27 cellular contexts compared by ENCODE assay signal in genomic region chr6:5412663-5413062, GRCh38.
"Had no signal": no experiment of that assay in that cellular context is flagged by ENCODE, and none has a peak within 500 bp of the region (broad histone marks: within the 10 kb centered on the region; RNA-seq: fewer than 3 reads in every experiment).

No MANE protein-coding gene starts in this region.

- H3K9me3 ChIP-seq: adrenal gland, SJSA1 had no signal

- H3K4me3 ChIP-seq: adrenal gland, SJSA1 had no signal

- H3K27me3 Mint-ChIP-seq: activated naive CD8-positive, alpha-beta T cell treated with anti-CD3 and anti-CD28 coated beads, Interleukin-2, amount 10 ng/mL, durations not matched to agents 7 days and 5 days; central memory CD8-positive, alpha-beta T cell had no signal

- DNase-seq: activated CD4-positive, alpha-beta T cell treated with anti-CD3 and anti-CD28 coated beads for 4 hours; activated CD8-positive, alpha-beta memory T cell treated with anti-CD3 and anti-CD28 coated beads, Interleukin-2, amount 50 U/mL, for 48 hours; activated CD8-positive, alpha-beta T cell treated with anti-CD3 and anti-CD28 coated beads, Interleukin-2, amount 10 ng/mL, durations not matched to agents 7 days and 5 days; activated naive CD4-positive, alpha-beta T cell treated with anti-CD3 and anti-CD28 coated beads, Interleukin-2, amount 50 U/mL, for 16 hours; activated naive CD8-positive, alpha-beta T cell treated with anti-CD3 and anti-CD28 coated beads, Interleukin-2, amount 10 ng/mL, durations not matched to agents 7 days and 5 days; activated T-cell treated with anti-CD3 and anti-CD28 coated beads, Interleukin-2, amount 50 U/mL, for 1 hour; adrenal gland; aorta; Kasumi-1; KBM-7; NCI-H1048; NCI-H1417 treated with DMSO at 0.1 percent for 48 hours; NCI-H1694; NCI-H2029; NCI-H2107; NCI-H2227 treated with DMSO at 0.1 percent for 48 hours; NCI-H446 treated with DMSO at 0.1 percent for 48 hours; NCI-H526 treated with DMSO at 0.1 percent for 48 hours; PC-3; SHP77; SW 1271 had no signal

- H3K9me3 Mint-ChIP-seq: central memory CD8-positive, alpha-beta T cell had no signal

- H3K4me1 Mint-ChIP-seq: activated naive CD8-positive, alpha-beta T cell treated with anti-CD3 and anti-CD28 coated beads, Interleukin-2, amount 10 ng/mL, durations not matched to agents 7 days and 5 days had no signal

- ATAC-seq: activated CD4-positive, CD25-positive, alpha-beta regulatory T cell treated with anti-CD3 and anti-CD28 coated beads, Interleukin-2, amount 50 U/mL, for 24 hours; activated CD8-positive, alpha-beta T cell treated with anti-CD3 and anti-CD28 coated beads, Interleukin-2, amount 10 ng/mL, durations not matched to agents 7 days and 5 days; PC-3; SK-N-SH treated with all-trans-retinoic acid at 6 μM for 48 hours had no signal

- H3K4me3 Mint-ChIP-seq: activated CD8-positive, alpha-beta T cell treated with anti-CD3 and anti-CD28 coated beads, Interleukin-2, amount 10 ng/mL, durations not matched to agents 7 days and 5 days; activated naive CD8-positive, alpha-beta T cell treated with anti-CD3 and anti-CD28 coated beads, Interleukin-2, amount 10 ng/mL, durations not matched to agents 7 days and 5 days; central memory CD8-positive, alpha-beta T cell; T-helper 1 cell treated with Interleukin-12 subunit alpha and Interleukin-12 subunit beta and Interleukin-4 antibody, amounts not matched to agents 30 μg/mL and 1 μg/mL, for 36 hours had no signal

- H3K27me3 ChIP-seq: adrenal gland, SJSA1 had no signal

- FAIRE-seq: RCC 7860 had no signal

- H3K27ac Mint-ChIP-seq: activated CD8-positive, alpha-beta T cell treated with anti-CD3 and anti-CD28 coated beads, Interleukin-2, amount 10 ng/mL, durations not matched to agents 7 days and 5 days; activated naive CD8-positive, alpha-beta T cell treated with anti-CD3 and anti-CD28 coated beads, Interleukin-2, amount 10 ng/mL, durations not matched to agents 7 days and 5 days; T-helper 1 cell treated with Interleukin-12 subunit alpha and Interleukin-12 subunit beta and Interleukin-4 antibody, amounts not matched to agents 30 μg/mL and 1 μg/mL, for 36 hours had no signal

- H3K4me1 ChIP-seq: SJSA1 had no signal

- H3K36me3 ChIP-seq: adrenal gland, SJSA1 had no signal

- H3K27ac ChIP-seq: adrenal gland, SJSA1 had no signal
